ENCODE assay signal across 13 cellular contexts in genomic region chr7:74449144-74449543, GRCh38. TPM values are rescaled to one million over a fixed set of nuclear protein-coding genes. Genes with fewer than 3 reads are reported as not detected.
DNase-seq lines count a peak whose midpoint lies in the region; ATAC-seq and TF ChIP-seq lines count a peak whose summit lies in the region.
"Had no signal": no experiment of that assay in that cellular context is flagged by ENCODE, and none has a peak within 500 bp of the region (broad histone marks: within the 10 kb centered on the region; RNA-seq: fewer than 3 reads in every experiment).

No MANE protein-coding gene starts in this region.

- no peaks in the 10 kb centered on the region for H4K20me1 ChIP-seq in osteoblast (ENCODE audit: insufficient read depth, low read length)

- H3K9me3 ChIP-seq in CD4-positive, alpha-beta T cell (ENCODE audit: control insufficient read depth, low read length) = no peaks in the 10 kb centered on the region
- H3K9me3 ChIP-seq in osteoblast (ENCODE audit: low read depth, low read length) (no peaks in the 10 kb centered on the region), MG63 (no peaks in the 10 kb centered on the region)

- peaks cover 12% of the 10 kb centered on the region for H3K79me2 ChIP-seq in osteoblast (ENCODE audit: insufficient read depth, low read length)

- no peak for TF ChIP-seq CTCF in CD4-positive, alpha-beta T cell (IDR thresholded peaks at IDR 0.05)
- TF ChIP-seq CTCF in WTC11 (IDR thresholded peaks at IDR 0.05) (no peak), nephron (IDR thresholded peaks at IDR 0.05; ENCODE audit: unreplicated experiment in 3 of 3) (no peak), type B pancreatic cell (conservative IDR thresholded peaks at IDR 0.05) (no peak), osteoblast (IDR thresholded peaks at IDR 0.05; ENCODE audit: extremely low read depth, low read depth, low read length) (no peak)

- H3K9me3 Mint-ChIP-seq in CD4-positive, alpha-beta T cell = no peaks in the 10 kb centered on the region
- no peaks in the 10 kb centered on the region for H3K9me3 Mint-ChIP-seq in WTC11
- no peaks in the 10 kb centered on the region for H3K9me3 Mint-ChIP-seq in nephron
- H3K9me3 Mint-ChIP-seq in type B pancreatic cell = no peaks in the 10 kb centered on the region
- H3K9me3 Mint-ChIP-seq: CD4-positive, alpha-beta memory T cell; IgD-negative memory B cell had no signal

- peaks cover 17% of the 10 kb centered on the region for H3K4me1 ChIP-seq in osteoblast (ENCODE audit: insufficient read depth, low read length)

- H3K27me3 ChIP-seq in CD4-positive, alpha-beta T cell (ENCODE audit: control insufficient read depth, insufficient read depth, low read length) = no peaks in the 10 kb centered on the region
- H3K27me3 ChIP-seq in osteoblast (ENCODE audit: insufficient read depth, low read length) = no peaks in the 10 kb centered on the region
- no peaks in the 10 kb centered on the region for H3K27me3 ChIP-seq in MG63

- no peak overlapping the region for H2AFZ ChIP-seq in osteoblast (ENCODE audit: low read length)

- H3K36me3 ChIP-seq in osteoblast (ENCODE audit: insufficient read depth, low read length) (no peaks in the 10 kb centered on the region), MG63 (no peaks in the 10 kb centered on the region)

- H3K27ac ChIP-seq in CD4-positive, alpha-beta T cell (ENCODE audit: low read depth, low read length) = no peak overlapping the region
- H3K27ac ChIP-seq in osteoblast (ENCODE audit: low read depth, low read length) = no peak overlapping the region
- no peak overlapping the region for H3K27ac ChIP-seq in substantia nigra (ENCODE audit: low read depth, low read length, poor library complexity, severe bottlenecking)
- H3K27ac ChIP-seq: KMS-11 had no signal

- POLR2A ChIA-PET in CD4-positive, alpha-beta T cell (lab: Charles Lee) = no interaction called here
- POLR2A ChIA-PET in WTC11 (lab: Charles Lee) = interaction anchor here (0.7 kb wide), 1 partner anchor 118 kb away, joined by 7 read pairs; no protein-coding TSS in a partner anchor

- H3K4me3 Mint-ChIP-seq in CD4-positive, alpha-beta T cell = no peak overlapping the region
- H3K4me3 Mint-ChIP-seq in WTC11 (no peak overlapping the region), nephron (peak overlapping the region in 1 of 3 experiments; percentile 19), type B pancreatic cell (no peak overlapping the region)
- H3K4me3 Mint-ChIP-seq: B cell; CD4-positive, alpha-beta memory T cell; IgD-negative memory B cell had no signal

- H3K36me3 Mint-ChIP-seq in CD4-positive, alpha-beta T cell (ENCODE audit: low read depth) = peaks cover 5% of the 10 kb centered on the region
- no peaks in the 10 kb centered on the region for H3K36me3 Mint-ChIP-seq in WTC11
- no peaks in the 10 kb centered on the region for H3K36me3 Mint-ChIP-seq in nephron (ENCODE audit: low read depth)
- no peaks in the 10 kb centered on the region for H3K36me3 Mint-ChIP-seq in type B pancreatic cell

- DNase-seq in CD4-positive, alpha-beta T cell = no peak
- DNase-seq in WTC11 (ENCODE audit: low spot score) (no peak), type B pancreatic cell (ENCODE audit: extremely low spot score, unreplicated experiment) (no peak), osteoblast (ENCODE audit: insufficient read length, low spot score, missing footprints) (no peak), substantia nigra (lab: John Stamatoyannopoulos, UW) (no peak), MG63 (no peak)
- DNase-seq: DMS79 had no signal

- H3K4me1 Mint-ChIP-seq in CD4-positive, alpha-beta T cell (ENCODE audit: low read depth) = peaks cover 17% of the 10 kb centered on the region
- H3K4me1 Mint-ChIP-seq in WTC11 (peaks cover 6% of the 10 kb centered on the region; the same call in 1 of the 2 replicates), nephron (peaks cover 10% of the 10 kb centered on the region), type B pancreatic cell (ENCODE audit: unreplicated experiment) (peaks cover 15% of the 10 kb centered on the region)

- no peak for ATAC-seq in CD4-positive, alpha-beta T cell (ENCODE audit: poor library complexity)
- ATAC-seq in WTC11 = no peak

- H3K4me3 ChIP-seq in osteoblast (ENCODE audit: insufficient read depth, low read length) = no peak overlapping the region
- H3K4me3 ChIP-seq in MG63 = no peak overlapping the region
- H3K4me3 ChIP-seq: GM12878 had no signal

- intact Hi-C loops in CD4-positive, alpha-beta T cell (cut with DNase I, micrococcal nuclease) = loop anchor here in 1 of 2 experiments (2.0 to 5.0 kb wide), 2 partner anchors 32 to 98 kb away; no protein-coding TSS in a partner anchor

- H3K27me3 Mint-ChIP-seq in CD4-positive, alpha-beta T cell = no peaks in the 10 kb centered on the region
- no peaks in the 10 kb centered on the region for H3K27me3 Mint-ChIP-seq in WTC11 (ENCODE audit: low read depth)
- H3K27me3 Mint-ChIP-seq in nephron (ENCODE audit: low read depth) = no peaks in the 10 kb centered on the region
- no peaks in the 10 kb centered on the region for H3K27me3 Mint-ChIP-seq in type B pancreatic cell

- CTCF ChIA-PET in CD4-positive, alpha-beta T cell (lab: Charles Lee) = interaction anchor here (0.6 to 3.7 kb wide), 4 partner anchors 66 to 1921 kb away, joined by 3 to 25 read pairs (median 7); no protein-coding TSS in a partner anchor
- CTCF ChIA-PET in WTC11 (lab: Charles Lee) = interaction anchor here (1.0 to 2.0 kb wide), 12 partner anchors 10 to 195 kb away, joined by 3 to 12 read pairs (median 6); partner anchors contain the start of gene RFC2

- peak overlapping the region; percentile 73 for H3K27ac Mint-ChIP-seq in CD4-positive, alpha-beta T cell
- H3K27ac Mint-ChIP-seq in WTC11 = peak overlapping the region; percentile 16; the same call in 1 of the 2 replicates
- H3K27ac Mint-ChIP-seq in nephron = peak overlapping the region in 2 of 3 experiments; percentile 22 to 41
- peak overlapping the region; percentile 29 for H3K27ac Mint-ChIP-seq in type B pancreatic cell
- H3K27ac Mint-ChIP-seq: B cell had no signal

- no peak overlapping the region for H3K4me2 ChIP-seq in osteoblast (ENCODE audit: insufficient read depth, low read length)
- H3K4me2 ChIP-seq: KMS-11 had no signal

TF ChIP-seq in WTC11, 78 proteins besides CTCF, POLR2A, EP300 and RAD21:
- no peak for TF ChIP-seq CBFB (CRISPR knock-in tag; IDR thresholded peaks at IDR 0.05; ENCODE audit: low read depth)
- TF ChIP-seq JAZF1 (CRISPR knock-in tag; IDR thresholded peaks at IDR 0.05) = no peak
- TF ChIP-seq ELF4 (CRISPR knock-in tag; IDR thresholded peaks at IDR 0.05; ENCODE audit: low read depth) = no peak
- TF ChIP-seq, protein P1, sequence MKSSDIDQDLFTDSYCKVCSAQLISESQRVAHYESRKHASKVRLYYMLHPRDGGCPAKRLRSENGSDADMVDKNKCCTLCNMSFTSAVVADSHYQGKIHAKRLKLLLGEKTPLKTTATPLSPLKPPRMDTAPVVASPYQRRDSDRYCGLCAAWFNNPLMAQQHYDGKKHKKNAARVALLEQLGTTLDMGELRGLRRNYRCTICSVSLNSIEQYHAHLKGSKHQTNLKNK (CRISPR knock-in tag; IDR thresholded peaks at IDR 0.05) = no peak
- TF ChIP-seq PRDM15 (CRISPR knock-in tag; IDR thresholded peaks at IDR 0.05) = no peak
- TF ChIP-seq FOXK1 (CRISPR knock-in tag; IDR thresholded peaks at IDR 0.05) = no peak

RNA-seq across cellular contexts. Expression of gene GTF2IRD1, which starts 4.6 kb away (rescaled TPM):
- 1 to 10 TPM in 1 of 2 experiments, under 1 TPM in 1; 0.74 to 1.2 TPM for total RNA-seq in CD4-positive, alpha-beta T cell
- total RNA-seq in WTC11 (2021) = 41.6 to 43.5 TPM (median 42.9 TPM) in 3 replicates
- total RNA-seq in type B pancreatic cell (ENCODE audit: low replicate concordance) = 43.6 and 47.9 TPM in 2 replicates
- 15.9 and 18.6 TPM in 2 replicates for total RNA-seq in osteoblast
- 9.9 and 12.5 TPM in 2 replicates for total RNA-seq in MG63 (2014; rRNA removed; shearing (Covaris generic); ENCODE audit: low replicate concordance)

Comparison
In these comparisons a context has a peak if more than half of its experiments do, and no peak if none do; other contexts are left out.
1. H3K27ac Mint-ChIP-seq: peak in every context shown above with its lines; median percentile 73 in CD4-positive, alpha-beta T cell; 32 in nephron; 29 in type B pancreatic cell; 16 in WTC11.